ENCODE assay signal across 6 cellular contexts in genomic region chr2:219254590-219255219, GRCh38. TPM values are rescaled to one million over a fixed set of nuclear protein-coding genes. Genes with fewer than 3 reads are reported as not detected.
DNase-seq lines count a peak whose midpoint lies in the region; ATAC-seq and TF ChIP-seq lines count a peak whose summit lies in the region.

No MANE protein-coding gene starts in this region.

- no peak overlapping the region for H3K9ac ChIP-seq in DND-41 (ENCODE audit: low read depth, low read length)

- CTCF ChIA-PET in activated B cell treated with CpG ODN at 0.5 μM for 24 hours (lab: Charles Lee), result interaction anchor here (0.6 to 4.4 kb wide), 13 partner anchors 9 to 134 kb away, joined by 3 to 42 read pairs (median 4); partner anchors contain the start of genes ANKZF1, ATG9A, CNPPD1 and DNAJB2

- H3K27ac ChIP-seq in DND-41 (ENCODE audit: low read length) (no peak overlapping the region), hepatocyte (no peak overlapping the region), thyroid gland (peak overlapping the region in 2 of 3 donors; percentile 18 to 49)

- intact Hi-C loops in activated B cell treated with CpG ODN at 0.5 μM for 24 hours (cut with micrococcal nuclease), result loop anchor here (1.0 to 5.0 kb wide), 5 partner anchors 25 to 288 kb away; partner anchors contain the start of genes CHPF, DNAJB2, NHEJ1 and TMEM198
- intact Hi-C loops in thyroid gland (cut with DNase I), result no loop called here
- intact Hi-C loops in head of caudate nucleus (cut with DNase I), result no loop called here

- ATAC-seq in DND-41 (ENCODE audit: insufficient read depth, low read depth), result no peak
- ATAC-seq in HG02884 (IDR thresholded peaks at IDR 0.05; ENCODE audit: unreplicated experiment), result peak; percentile 28
- peak; percentile 35 for ATAC-seq in activated B cell treated with CpG ODN at 0.5 μM for 24 hours (ENCODE audit: low read depth)

- H3K9me2 ChIP-seq in hepatocyte (replicated peaks; ENCODE audit: insufficient read depth), result no peaks in the 10 kb centered on the region

- DNase-seq in DND-41 (no peak), activated B cell treated with CpG ODN at 0.5 μM for 24 hours (peak; percentile 24), hepatocyte (ENCODE audit: low spot score) (no peak), thyroid gland (no peak), head of caudate nucleus (no peak)

- peak overlapping the region; percentile 88 for H3K27ac Mint-ChIP-seq in activated B cell treated with CpG ODN at 0.5 μM for 24 hours

- H3K36me3 ChIP-seq in DND-41 (ENCODE audit: insufficient read depth, low read length), result no peaks in the 10 kb centered on the region
- H3K36me3 ChIP-seq in hepatocyte (replicated peaks; ENCODE audit: insufficient read depth, low read depth), result no peaks in the 10 kb centered on the region
- H3K36me3 ChIP-seq in thyroid gland, result no peaks in the 10 kb centered on the region

- 44% methylated on average over 13 of the region's 13 CpGs for WGBS in hepatocyte (ENCODE audit: low lambda C conversion rate, missing lambda C conversion rate)
- WGBS in thyroid gland, 2 donors, result 31 to 42% methylated on average over 9 to 10 of the region's 13 CpGs

- H3K27me3 ChIP-seq in DND-41 (ENCODE audit: insufficient read depth, low read length, poor library complexity), result peaks cover 46% of the 10 kb centered on the region
- peaks cover 46% of the 10 kb centered on the region for H3K27me3 ChIP-seq in hepatocyte
- H3K27me3 ChIP-seq in thyroid gland, result no peaks in the 10 kb centered on the region

- H3K4me1 Mint-ChIP-seq in activated B cell treated with CpG ODN at 0.5 μM for 24 hours, result peaks cover 46% of the 10 kb centered on the region

- no peaks in the 10 kb centered on the region for H3K9me3 Mint-ChIP-seq in activated B cell treated with CpG ODN at 0.5 μM for 24 hours

- H3K4me3 ChIP-seq in DND-41 (ENCODE audit: low read depth in 1 of 2, low read length in 2 of 2), result no peak overlapping the region
- H3K4me3 ChIP-seq in hepatocyte, result peak overlapping the region; percentile 37
- peak overlapping the region; percentile 24 to 62 (median 49) for H3K4me3 ChIP-seq in thyroid gland (replicated peaks in 1 of 3)

- TF ChIP-seq POLR2A in thyroid gland (IDR thresholded peaks at IDR 0.05), result no peak

- peak overlapping the region; percentile 99; the same call in 1 of the 2 replicates for H3K4me2 ChIP-seq in DND-41 (ENCODE audit: insufficient read depth, low read length)
- peak overlapping the region; percentile 98 for H3K4me2 ChIP-seq in hepatocyte

- peaks cover 37% of the 10 kb centered on the region for H3K36me3 Mint-ChIP-seq in activated B cell treated with CpG ODN at 0.5 μM for 24 hours (ENCODE audit: low read depth)

- TF ChIP-seq CTCF in DND-41 (IDR thresholded peaks at IDR 0.05; ENCODE audit: borderline replicate concordance, extremely low read depth, low read length, poor library complexity, severe bottlenecking) (no peak), activated B cell treated with CpG ODN at 0.5 μM for 24 hours (IDR thresholded peaks at IDR 0.05) (no peak), hepatocyte (IDR thresholded peaks at IDR 0.05; ENCODE audit: poor library complexity) (no peak), thyroid gland (IDR thresholded peaks at IDR 0.05) (no peak)

- H4K20me1 ChIP-seq in DND-41 (ENCODE audit: insufficient read depth, low read length) (peaks cover 26% of the 10 kb centered on the region), hepatocyte (ENCODE audit: insufficient read depth, poor library complexity, severe bottlenecking) (no peaks in the 10 kb centered on the region)

- POLR2A ChIA-PET in activated B cell treated with CpG ODN at 0.5 μM for 24 hours (lab: Charles Lee), result interaction anchor here (0.6 to 12.0 kb wide), 20 partner anchors 10 to 362 kb away, joined by 3 to 287 read pairs (median 8); partner anchors contain the start of genes ABCB6, ANKZF1, ATG9A and CNPPD1

- H3K4me1 ChIP-seq in DND-41 (ENCODE audit: insufficient read depth, low read length) (peaks cover 29% of the 10 kb centered on the region), hepatocyte (ENCODE audit: insufficient read depth) (peaks cover 33% of the 10 kb centered on the region), thyroid gland (peaks cover 20 to 36% of the 10 kb centered on the region in 2 donors)

- no peaks in the 10 kb centered on the region for H3K79me2 ChIP-seq in DND-41 (ENCODE audit: insufficient read depth, low read length)
- no peaks in the 10 kb centered on the region for H3K79me2 ChIP-seq in hepatocyte

- H3K4me3 Mint-ChIP-seq in activated B cell treated with CpG ODN at 0.5 μM for 24 hours, result peak overlapping the region; percentile 82

- H3K27me3 Mint-ChIP-seq in activated B cell treated with CpG ODN at 0.5 μM for 24 hours, result no peaks in the 10 kb centered on the region

- H2AFZ ChIP-seq in DND-41 (ENCODE audit: low read depth, low read length), result no peak overlapping the region
- H2AFZ ChIP-seq in hepatocyte, result peak overlapping the region; percentile 57

- H3K9me3 ChIP-seq in DND-41 (ENCODE audit: insufficient read depth, low read length, severe bottlenecking) (no peaks in the 10 kb centered on the region), hepatocyte (ENCODE audit: low read depth) (no peaks in the 10 kb centered on the region), thyroid gland (no peaks in the 10 kb centered on the region)

RNA-seq across cellular contexts. Expression of gene TUBA4A, which starts 1.0 kb away (rescaled TPM):
- total RNA-seq in activated B cell treated with CpG ODN at 0.5 μM for 24 hours (184 and 192 TPM in 2 replicates), hepatocyte (4.7 and 9.6 TPM in 2 replicates), thyroid gland (10 to 100 TPM; 21.0 to 72.4 (median 34.8) TPM)
- 10.5 and 14.3 TPM in 2 replicates for polyA plus RNA-seq in hepatocyte

RNA-seq across cellular contexts. Expression of gene TUBA4B, which starts 1.7 kb away (rescaled TPM):
- total RNA-seq in activated B cell treated with CpG ODN at 0.5 μM for 24 hours (0.20 TPM in 1 of 2 replicates, not detected in the other), hepatocyte (0.13 TPM in 1 of 2 replicates, not detected in the other), thyroid gland (not detected)
- polyA plus RNA-seq in hepatocyte, result not detected in 2 replicates

RNA-seq across cellular contexts. Expression of gene STK16, which starts 9.4 kb away (rescaled TPM):
- total RNA-seq in activated B cell treated with CpG ODN at 0.5 μM for 24 hours (31.0 and 36.5 TPM in 2 replicates), hepatocyte (35.6 and 38.8 TPM in 2 replicates), thyroid gland (10 to 100 TPM; 19.5 to 33.0 (median 24.9) TPM)
- polyA plus RNA-seq in hepatocyte, result 7.7 and 10.1 TPM in 2 replicates

RNA-seq across cellular contexts. Expression of gene GLB1L, which starts 9.5 kb away (rescaled TPM):
- 4.5 and 4.6 TPM in 2 replicates for total RNA-seq in activated B cell treated with CpG ODN at 0.5 μM for 24 hours
- 5.9 and 9.6 TPM in 2 replicates for total RNA-seq in hepatocyte
- 1.7 and 6.6 TPM in 2 replicates for polyA plus RNA-seq in hepatocyte
- total RNA-seq in thyroid gland, result 10 to 100 TPM; 12.9 to 24.6 (median 14.9) TPM

RNA-seq across cellular contexts. Expression of gene DNAJB2, which starts 24.5 kb away (rescaled TPM):
- total RNA-seq in activated B cell treated with CpG ODN at 0.5 μM for 24 hours (59.0 and 71.1 TPM in 2 replicates), hepatocyte (47.4 and 50.7 TPM in 2 replicates), thyroid gland (100 to 1,000 TPM in 3 of 4 donors, 10 to 100 TPM in 1; 79.0 to 127 (median 116) TPM)
- 19.4 and 20.1 TPM in 2 replicates for polyA plus RNA-seq in hepatocyte

Comparison
In these comparisons a context has a peak if more than half of its experiments do, and no peak if none do; other contexts are left out.
1. H3K27ac ChIP-seq: peak in thyroid gland (2 of 3); none in DND-41 (single experiment) and hepatocyte (single experiment).
2. H3K4me3 ChIP-seq: peak in hepatocyte (single experiment) and thyroid gland (3 of 3); none in DND-41 (0 of 2).